1 cellular context compared by ENCODE assay signal in genomic region chr14:68297871-68298468, GRCh38.
TF ChIP-seq lines count a peak whose summit lies in the region.

No MANE protein-coding gene starts in this region.

TF ChIP-seq in GM23338, 12 proteins besides CTCF, POLR2A, EP300 and RAD21 (continued from another document):
- TF ChIP-seq, protein P1, sequence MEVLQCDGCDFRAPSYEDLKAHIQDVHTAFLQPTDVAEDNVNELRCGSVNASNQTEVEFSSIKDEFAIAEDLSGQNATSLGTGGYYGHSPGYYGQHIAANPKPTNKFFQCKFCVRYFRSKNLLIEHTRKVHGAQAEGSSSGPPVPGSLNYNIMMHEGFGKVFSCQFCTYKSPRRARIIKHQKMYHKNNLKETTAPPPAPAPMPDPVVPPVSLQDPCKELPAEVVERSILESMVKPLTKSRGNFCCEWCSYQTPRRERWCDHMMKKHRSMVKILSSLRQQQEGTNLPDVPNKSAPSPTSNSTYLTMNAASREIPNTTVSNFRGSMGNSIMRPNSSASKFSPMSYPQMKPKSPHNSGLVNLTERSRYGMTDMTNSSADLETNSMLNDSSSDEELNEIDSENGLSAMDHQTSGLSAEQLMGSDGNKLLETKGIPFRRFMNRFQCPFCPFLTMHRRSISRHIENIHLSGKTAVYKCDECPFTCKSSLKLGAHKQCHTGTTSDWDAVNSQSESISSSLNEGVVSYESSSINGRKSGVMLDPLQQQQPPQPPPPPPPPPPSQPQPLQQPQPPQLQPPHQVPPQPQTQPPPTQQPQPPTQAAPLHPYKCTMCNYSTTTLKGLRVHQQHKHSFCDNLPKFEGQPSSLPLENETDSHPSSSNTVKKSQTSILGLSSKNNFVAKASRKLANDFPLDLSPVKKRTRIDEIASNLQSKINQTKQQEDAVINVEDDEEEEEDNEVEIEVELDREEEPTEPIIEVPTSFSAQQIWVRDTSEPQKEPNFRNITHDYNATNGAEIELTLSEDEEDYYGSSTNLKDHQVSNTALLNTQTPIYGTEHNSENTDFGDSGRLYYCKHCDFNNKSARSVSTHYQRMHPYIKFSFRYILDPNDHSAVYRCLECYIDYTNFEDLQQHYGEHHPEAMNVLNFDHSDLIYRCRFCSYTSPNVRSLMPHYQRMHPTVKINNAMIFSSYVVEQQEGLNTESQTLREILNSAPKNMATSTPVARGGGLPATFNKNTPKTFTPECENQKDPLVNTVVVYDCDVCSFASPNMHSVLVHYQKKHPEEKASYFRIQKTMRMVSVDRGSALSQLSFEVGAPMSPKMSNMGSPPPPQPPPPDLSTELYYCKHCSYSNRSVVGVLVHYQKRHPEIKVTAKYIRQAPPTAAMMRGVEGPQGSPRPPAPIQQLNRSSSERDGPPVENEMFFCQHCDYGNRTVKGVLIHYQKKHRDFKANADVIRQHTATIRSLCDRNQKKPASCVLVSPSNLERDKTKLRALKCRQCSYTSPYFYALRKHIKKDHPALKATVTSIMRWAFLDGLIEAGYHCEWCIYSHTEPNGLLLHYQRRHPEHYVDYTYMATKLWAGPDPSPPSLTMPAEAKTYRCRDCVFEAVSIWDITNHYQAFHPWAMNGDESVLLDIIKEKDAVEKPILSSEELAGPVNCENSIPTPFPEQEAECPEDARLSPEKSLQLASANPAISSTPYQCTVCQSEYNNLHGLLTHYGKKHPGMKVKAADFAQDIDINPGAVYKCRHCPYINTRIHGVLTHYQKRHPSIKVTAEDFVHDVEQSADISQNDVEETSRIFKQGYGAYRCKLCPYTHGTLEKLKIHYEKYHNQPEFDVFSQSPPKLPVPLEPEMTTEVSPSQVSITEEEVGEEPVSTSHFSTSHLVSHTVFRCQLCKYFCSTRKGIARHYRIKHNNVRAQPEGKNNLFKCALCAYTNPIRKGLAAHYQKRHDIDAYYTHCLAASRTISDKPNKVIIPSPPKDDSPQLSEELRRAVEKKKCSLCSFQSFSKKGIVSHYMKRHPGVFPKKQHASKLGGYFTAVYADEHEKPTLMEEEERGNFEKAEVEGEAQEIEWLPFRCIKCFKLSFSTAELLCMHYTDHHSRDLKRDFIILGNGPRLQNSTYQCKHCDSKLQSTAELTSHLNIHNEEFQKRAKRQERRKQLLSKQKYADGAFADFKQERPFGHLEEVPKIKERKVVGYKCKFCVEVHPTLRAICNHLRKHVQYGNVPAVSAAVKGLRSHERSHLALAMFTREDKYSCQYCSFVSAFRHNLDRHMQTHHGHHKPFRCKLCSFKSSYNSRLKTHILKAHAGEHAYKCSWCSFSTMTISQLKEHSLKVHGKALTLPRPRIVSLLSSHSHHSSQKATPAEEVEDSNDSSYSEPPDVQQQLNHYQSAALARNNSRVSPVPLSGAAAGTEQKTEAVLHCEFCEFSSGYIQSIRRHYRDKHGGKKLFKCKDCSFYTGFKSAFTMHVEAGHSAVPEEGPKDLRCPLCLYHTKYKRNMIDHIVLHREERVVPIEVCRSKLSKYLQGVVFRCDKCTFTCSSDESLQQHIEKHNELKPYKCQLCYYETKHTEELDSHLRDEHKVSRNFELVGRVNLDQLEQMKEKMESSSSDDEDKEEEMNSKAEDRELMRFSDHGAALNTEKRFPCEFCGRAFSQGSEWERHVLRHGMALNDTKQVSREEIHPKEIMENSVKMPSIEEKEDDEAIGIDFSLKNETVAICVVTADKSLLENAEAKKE (CRISPR knock-in tag; IDR thresholded peaks at IDR 0.05) = peak; percentile 53; the same call in 1 of the 2 replicates
